Comparison of ENCODE assay signal across 21 cellular contexts in genomic region chr1:150441121-150441520, GRCh38.
"Had no signal": no experiment of that assay in that cellular context is flagged by ENCODE, and none has a peak within 500 bp of the region (broad histone marks: within the 10 kb centered on the region; RNA-seq: fewer than 3 reads in every experiment).

No MANE protein-coding gene starts in this region.

- H3K27ac ChIP-seq: gastroesophageal sphincter, left lung, lower lobe of right lung, pancreas, prostate gland, right lobe of liver, tibial artery, upper lobe of right lung, vagina had no signal

- H3K27me3 Mint-ChIP-seq: naive B cell had no signal

- H3K27me3 ChIP-seq: gastroesophageal sphincter, left lung, pancreas, right lobe of liver, tibial artery, upper lobe of right lung, vagina had no signal

- H3K9me3 ChIP-seq: gastroesophageal sphincter, left lung, lower lobe of right lung, pancreas, prostate gland, right lobe of liver, tibial artery, upper lobe of right lung, vagina had no signal

- H3K4me3 ChIP-seq: gastroesophageal sphincter, left lung, lower lobe of right lung, pancreas, prostate gland, right lobe of liver, tibial artery, upper lobe of right lung, vagina had no signal

- DNase-seq: effector memory CD4-positive, alpha-beta T cell; immature natural killer cell; left lung; lower lobe of right lung; mesendoderm; naive B cell; occipital lobe; pancreas; retina; right lobe of liver; stimulated activated CD4-positive, alpha-beta T cell treated with anti-CD3 and anti-CD28 coated beads, Interleukin-4, amount 100 ng/mL, for 1 hour; stimulated activated CD8-positive, alpha-beta memory T cell treated with anti-CD3 and anti-CD28 coated beads, Interleukin-4, amount 100 ng/mL, for 48 hours; stimulated activated naive CD8-positive, alpha-beta T cell treated with anti-CD3 and anti-CD28 coated beads, Interleukin-15, Interleukin-2, amounts not matched to agents 100 U/mL and 50 U/mL, for 24 hours; tibial artery; upper lobe of right lung had no signal

- H3K9me3 Mint-ChIP-seq: immature natural killer cell; naive B cell; nephron; stimulated activated effector memory CD8-positive, alpha-beta T cell treated with anti-CD3 and anti-CD28 coated beads, Interleukin-12 subunit alpha, Interleukin-12 subunit beta, amount 100 ng/mL, for 72 hours had no signal

- H3K4me3 Mint-ChIP-seq: immature natural killer cell; naive B cell; nephron; stimulated activated effector memory CD8-positive, alpha-beta T cell treated with anti-CD3 and anti-CD28 coated beads, Interleukin-12 subunit alpha, Interleukin-12 subunit beta, amount 100 ng/mL, for 72 hours had no signal

- ATAC-seq: esophagus mucosa; gastroesophageal sphincter; left lung; lower lobe of right lung; pancreas; right lobe of liver; stimulated activated effector memory CD8-positive, alpha-beta T cell treated with anti-CD3 and anti-CD28 coated beads, Interleukin-12 subunit alpha, Interleukin-12 subunit beta, amount 100 ng/mL, for 72 hours; stimulated activated naive CD8-positive, alpha-beta T cell treated with anti-CD3 and anti-CD28 coated beads, Interleukin-15, Interleukin-2, amounts not matched to agents 100 U/mL and 50 U/mL, for 24 hours; upper lobe of right lung had no signal
